ENCODE assay signal across 8 cellular contexts in genomic region chr2:69798466-69798908, GRCh38. TPM values are rescaled to one million over a fixed set of nuclear protein-coding genes. Genes with fewer than 3 reads are reported as not detected.
A peak's percentile ranks its signal among the peaks of the same experiment; 100 is the strongest.
DNase-seq lines count a peak whose midpoint lies in the region; ATAC-seq and TF ChIP-seq lines count a peak whose summit lies in the region.

No MANE protein-coding gene starts in this region.

- peak; percentile 4 for ATAC-seq in GM19324 (IDR thresholded peaks at IDR 0.05; ENCODE audit: low FRiP score, unreplicated experiment)
- ATAC-seq in sciatic nerve = peak; percentile 74
- no peak for ATAC-seq in HG02981 (IDR thresholded peaks at IDR 0.05; ENCODE audit: unreplicated experiment)

- TF ChIP-seq CTCF in foreskin fibroblast (IDR thresholded peaks at IDR 0.05; ENCODE audit: low read depth, low read length) = no peak

- DNase-seq in RPMI7951 (ENCODE audit: low read depth) (peak; percentile 79), foreskin fibroblast (peak in 1 of 2 donors; percentile 39), sciatic nerve (ENCODE audit: low spot score) (no peak), SK-N-DZ (ENCODE audit: low spot score) (no peak), D341Med (ENCODE audit: low spot score) (no peak)
- no peak for DNase-seq in stimulated activated naive CD4-positive, alpha-beta T cell treated with Interleukin-2 at 50 U/mL for 16 hours (lab: John Stamatoyannopoulos, UW)

- peak overlapping the region; percentile 33 to 41 for H3K4me3 ChIP-seq in foreskin fibroblast (ENCODE audit: low read depth in 1 of 2, low read length in 2 of 2)

- intact Hi-C loops in sciatic nerve (cut with DNase I) = no loop called here

RNA-seq across cellular contexts. Expression of gene GMCL1, which starts 31.0 kb away (rescaled TPM):
- total RNA-seq in RPMI7951 (2014; rRNA removed; shearing (Covaris generic)) = 9.3 and 11.3 TPM in 2 replicates
- total RNA-seq in sciatic nerve = 24.4 TPM
- polyA plus RNA-seq in SK-N-DZ (2014; cell fraction: cytosol; rRNA removed) = 8.7 and 11.4 TPM in 2 replicates
- 7.1 and 8.0 TPM in 2 replicates for polyA plus RNA-seq in SK-N-DZ (2014; cell fraction: nucleus; rRNA removed)

RNA-seq across cellular contexts. Expression of gene ANXA4, which starts 56.6 kb away (rescaled TPM):
- 43.9 and 63.6 TPM in 2 replicates for total RNA-seq in RPMI7951 (2014; rRNA removed; shearing (Covaris generic))
- total RNA-seq in sciatic nerve = 117 TPM
- polyA plus RNA-seq in SK-N-DZ (2014; cell fraction: cytosol; rRNA removed) = 0.50 and 0.54 TPM in 2 replicates
- polyA plus RNA-seq in SK-N-DZ (2014; cell fraction: nucleus; rRNA removed) = 0.28 and 0.47 TPM in 2 replicates
